15 cellular contexts compared by ENCODE assay signal in the genomic region with DNA sequence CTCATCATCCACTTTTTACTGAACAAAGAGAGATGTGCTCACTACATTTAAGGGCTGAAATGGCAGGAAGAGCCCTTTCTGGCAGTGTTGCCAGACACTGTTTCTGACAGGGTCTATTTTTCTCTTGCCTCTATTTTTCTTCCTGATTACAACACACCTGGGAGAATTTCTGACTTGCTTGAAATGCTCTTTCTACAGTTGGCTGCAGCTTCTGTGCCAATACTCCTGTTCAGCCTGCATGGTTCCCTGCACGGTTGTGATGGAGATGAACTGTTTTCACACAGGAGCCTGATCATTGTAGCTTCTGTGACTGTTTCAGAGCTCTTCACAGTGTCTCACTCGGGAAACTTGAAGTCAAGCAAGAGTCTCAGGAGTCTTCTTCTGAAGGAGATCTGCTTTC.
DNase-seq lines count a peak whose midpoint lies in the region; ATAC-seq and TF ChIP-seq lines count a peak whose summit lies in the region.
"Had no signal": no experiment of that assay in that cellular context is flagged by ENCODE, and none has a peak within 500 bp of the region (broad histone marks: within the 10 kb centered on the region; RNA-seq: fewer than 3 reads in every experiment).

No MANE protein-coding gene starts in this region.

- CTCF ChIA-PET in HEK293T (lab: Yijun Ruan, JAX) = no interaction called here

- H3K79me2 ChIP-seq in GM23338 (replicated peaks; ENCODE audit: insufficient read depth) = no peaks in the 10 kb centered on the region

- no peaks in the 10 kb centered on the region for H3K36me3 ChIP-seq in GM23338 (ENCODE audit: insufficient read depth)
- no peaks in the 10 kb centered on the region for H3K36me3 ChIP-seq in thyroid gland

- H3F3A ChIP-seq in GM23338 (replicated peaks; ENCODE audit: low read depth) = no peaks in the 10 kb centered on the region

- H3K9me3 Mint-ChIP-seq in GM23338 = peaks cover 3% of the 10 kb centered on the region; the same call in 1 of the 3 replicates
- peaks cover 0 to 12% (median 0%) of the 10 kb centered on the region in 5 experiments for H3K9me3 Mint-ChIP-seq in brain
- H3K9me3 Mint-ChIP-seq in nephron = no peaks in the 10 kb centered on the region

- no peaks in the 10 kb centered on the region for H3K9me2 ChIP-seq in GM23338 (ENCODE audit: insufficient read depth)

- TF ChIP-seq CTCF in GM23338 (conservative IDR thresholded peaks at IDR 0.05; ENCODE audit: low read depth in 2 of 2) = no peak
- no peak for TF ChIP-seq CTCF in brain (conservative IDR thresholded peaks at IDR 0.05)
- no peak for TF ChIP-seq CTCF in nephron (IDR thresholded peaks at IDR 0.05; ENCODE audit: unreplicated experiment in 3 of 3)
- no peak for TF ChIP-seq CTCF in thyroid gland (IDR thresholded peaks at IDR 0.05)
- no peak for TF ChIP-seq CTCF in GM13977 (IDR thresholded peaks at IDR 0.05; ENCODE audit: extremely low read depth, insufficient read depth, missing control alignments)

- H3K27ac Mint-ChIP-seq in GM23338 (no peak overlapping the region), brain (peak overlapping the region in 4 of 5 experiments; percentile 44 to 72 (median 70)), nephron (peak overlapping the region in 2 of 3 experiments; percentile 60 to 81)
- H3K27ac Mint-ChIP-seq: CD14-positive monocyte had no signal

- TF ChIP-seq POLR2A in thyroid gland (IDR thresholded peaks at IDR 0.05) = no peak

- intact Hi-C loops in thyroid gland (cut with DNase I) = no loop called here

- peaks cover 3% of the 10 kb centered on the region; the same call in 1 of the 3 replicates for H3K4me1 Mint-ChIP-seq in GM23338
- peaks cover 22% of the 10 kb centered on the region for H3K4me1 Mint-ChIP-seq in brain
- peaks cover 35% of the 10 kb centered on the region for H3K4me1 Mint-ChIP-seq in nephron

- H3K4me3 Mint-ChIP-seq in GM23338 (no peak overlapping the region), brain (no peak overlapping the region), nephron (no peak overlapping the region)
- H3K4me3 Mint-ChIP-seq: CD14-positive monocyte had no signal

- 26 to 42% methylated on average over 2 of the region's 2 CpGs for WGBS in thyroid gland, 2 donors

- peak overlapping the region; percentile 32; the same call in 1 of the 2 replicates for H2AFZ ChIP-seq in GM23338

- no peak for DNase-seq in GM23338 (ENCODE audit: low spot score)
- DNase-seq in thyroid gland = peak; percentile 63 to 66
- no peak for DNase-seq in GM13977 (ENCODE audit: low spot score)
- no peak for DNase-seq in HEK293T (ENCODE audit: extremely low spot score)
- DNase-seq: ACHN, AML-193, EL, NCI-H1436 had no signal

- H3K27me3 Mint-ChIP-seq in GM23338 (ENCODE audit: insufficient read depth, low read depth, poor library complexity) (peaks cover 3% of the 10 kb centered on the region), brain (no peaks in the 10 kb centered on the region), nephron (ENCODE audit: low read depth) (peaks cover 7% of the 10 kb centered on the region)

- no peaks in the 10 kb centered on the region for H4K20me1 ChIP-seq in GM23338 (replicated peaks; ENCODE audit: insufficient read depth)

- no peak overlapping the region for H3K27ac ChIP-seq in GM23338 (ENCODE audit: low read depth)
- H3K27ac ChIP-seq in thyroid gland = peak overlapping the region in 1 of 3 donors; percentile 15
- H3K27ac ChIP-seq: KMS-11 had no signal

- POLR2A ChIA-PET in HEK293T (lab: Yijun Ruan, JAX) = no interaction called here

- H3K4me1 ChIP-seq in GM23338 (ENCODE audit: insufficient read depth) = 0 out of 2 replicates have a peak, but pooled peaks cover 5% of the 10 kb centered on the region
- peaks cover 0 to 19% of the 10 kb centered on the region in 2 donors for H3K4me1 ChIP-seq in thyroid gland

- H3K4me2 ChIP-seq in GM23338 = no peak overlapping the region
- H3K4me2 ChIP-seq: KMS-11 had no signal

- no peaks in the 10 kb centered on the region for H3K27me3 ChIP-seq in GM23338 (ENCODE audit: insufficient read depth)
- H3K27me3 ChIP-seq in thyroid gland = no peaks in the 10 kb centered on the region

- no peak overlapping the region for H3K4me3 ChIP-seq in GM23338
- H3K4me3 ChIP-seq in thyroid gland (replicated peaks in 1 of 3) = no peak overlapping the region

- ATAC-seq in GM23338 (no peak), GM21529 (IDR thresholded peaks at IDR 0.05; ENCODE audit: unreplicated experiment) (no peak)
- ATAC-seq: HCT116, HepG2 had no signal

- in situ Hi-C loops in GM13977 (cut with MboI; ENCODE audit: low pct_unique_long_range_greater_than_20kb, low sequenced_read_pairs, unreplicated experiment) = no loop called here

- H3K36me3 Mint-ChIP-seq in GM23338 (ENCODE audit: low read depth) = no peaks in the 10 kb centered on the region
- no peaks in the 10 kb centered on the region for H3K36me3 Mint-ChIP-seq in brain
- no peaks in the 10 kb centered on the region for H3K36me3 Mint-ChIP-seq in nephron (ENCODE audit: low read depth)
- H3K36me3 Mint-ChIP-seq: CD14-positive monocyte had no signal

- no peaks in the 10 kb centered on the region for H3K9me3 ChIP-seq in thyroid gland

TF ChIP-seq in GM23338, 12 proteins besides CTCF, POLR2A, EP300 and RAD21:
- TF ChIP-seq ZNF114 (CRISPR knock-in tag; IDR thresholded peaks at IDR 0.05) = no peak
- TF ChIP-seq EZH2phosphoT487 (IDR thresholded peaks at IDR 0.05; ENCODE audit: unreplicated experiment) = no peak

TF ChIP-seq in HEK293T, 16 proteins besides CTCF, POLR2A, EP300 and RAD21:
- TF ChIP-seq ZNF384 (IDR thresholded peaks at IDR 0.05) (no peak), HDGF (IDR thresholded peaks at IDR 0.05; ENCODE audit: borderline replicate concordance) (no peak), L3MBTL2 (conservative IDR thresholded peaks at IDR 0.05) (no peak), SUZ12 (IDR thresholded peaks at IDR 0.05) (no peak), ARNT (IDR thresholded peaks at IDR 0.05) (no peak), ELF4 (IDR thresholded peaks at IDR 0.05) (no peak), NFRKB (IDR thresholded peaks at IDR 0.05) (no peak), SP1 (IDR thresholded peaks at IDR 0.05) (no peak), CTBP1 (IDR thresholded peaks at IDR 0.05; ENCODE audit: borderline replicate concordance) (no peak), FOXM1 (IDR thresholded peaks at IDR 0.05; ENCODE audit: borderline replicate concordance) (no peak)

Comparison
In these comparisons a context has a peak if more than half of its experiments do, and no peak if none do; other contexts are left out.
1. DNase-seq: peak in thyroid gland (2 of 2); none in GM23338 (single experiment), GM13977 (single experiment) and HEK293T (single experiment).